ENCODE assay signal across 9 cellular contexts in genomic region chr7:155490697-155491628, GRCh38. TPM values are rescaled to one million over a fixed set of nuclear protein-coding genes. Genes with fewer than 3 reads are reported as not detected.
DNase-seq lines count a peak whose midpoint lies in the region; ATAC-seq and TF ChIP-seq lines count a peak whose summit lies in the region.
"Had no signal": no experiment of that assay in that cellular context is flagged by ENCODE, and none has a peak within 500 bp of the region (broad histone marks: within the 10 kb centered on the region; RNA-seq: fewer than 3 reads in every experiment).

No MANE protein-coding gene starts in this region.

- H3K27me3 Mint-ChIP-seq in MCF 10A (ENCODE audit: insufficient read depth, unreplicated experiment) (peaks cover 35% of the 10 kb centered on the region), WTC11 (ENCODE audit: low read depth) (peaks cover 81% of the 10 kb centered on the region)

- H3K27ac Mint-ChIP-seq in MCF 10A (ENCODE audit: low read depth, unreplicated experiment) (no peak overlapping the region), WTC11 (peak overlapping the region; percentile 36)

- no peak for TF ChIP-seq POLR2A in breast epithelium (IDR thresholded peaks at IDR 0.05)
- no peak for TF ChIP-seq POLR2A in prostate gland (IDR thresholded peaks at IDR 0.05)

- POLR2A ChIA-PET in MCF 10A (lab: Yijun Ruan, JAX): no interaction called here
- POLR2A ChIA-PET in WTC11 (lab: Charles Lee): interaction anchor here (0.7 kb wide), 1 partner anchor 429 kb away, joined by 4 read pairs; no protein-coding TSS in a partner anchor

- H3K36me3 Mint-ChIP-seq in MCF 10A (ENCODE audit: insufficient read depth, unreplicated experiment): no peaks in the 10 kb centered on the region
- H3K36me3 Mint-ChIP-seq in WTC11: no peaks in the 10 kb centered on the region

- H3K27ac ChIP-seq in breast epithelium (peak overlapping the region in 1 of 2 donors; percentile 26), heart right ventricle (peak overlapping the region in 7 of 10 donors; percentile 1 to 64 (median 25)), prostate gland (no peak overlapping the region)

- H3K9me3 ChIP-seq in breast epithelium (no peaks in the 10 kb centered on the region), heart right ventricle (no peaks in the 10 kb centered on the region), prostate gland (no peaks in the 10 kb centered on the region)

- CTCF ChIA-PET in MCF 10A (lab: Yijun Ruan, JAX) (no interaction called here), WTC11 (lab: Charles Lee) (interaction anchor here (0.7 to 1.0 kb wide), 2 partner anchors 18 to 460 kb away, joined by 3 to 4 read pairs; no protein-coding TSS in a partner anchor)

- intact Hi-C loops in breast epithelium (cut with DNase I; ENCODE audit: low total_unique reads): no loop called here
- intact Hi-C loops in MCF 10A (cut with micrococcal nuclease): no loop called here
- intact Hi-C loops in heart right ventricle (cut with DNase I): no loop called here
- intact Hi-C loops in prostate gland (cut with DNase I): no loop called here

- TF ChIP-seq CTCF in breast epithelium (IDR thresholded peaks at IDR 0.05): no peak
- no peak for TF ChIP-seq CTCF in MCF 10A (IDR thresholded peaks at IDR 0.05; ENCODE audit: unreplicated experiment)
- no peak for TF ChIP-seq CTCF in WTC11 (IDR thresholded peaks at IDR 0.05)
- TF ChIP-seq CTCF in heart right ventricle (IDR thresholded peaks at IDR 0.05): no peak
- no peak for TF ChIP-seq CTCF in prostate gland (IDR thresholded peaks at IDR 0.05)

- peaks cover 0 to 31% of the 10 kb centered on the region in 2 donors for H3K27me3 ChIP-seq in breast epithelium
- H3K27me3 ChIP-seq in heart right ventricle: peaks cover 0 to 93% (median 76%) of the 10 kb centered on the region in 7 donors
- peaks cover 9% of the 10 kb centered on the region for H3K27me3 ChIP-seq in prostate gland (replicated peaks; ENCODE audit: insufficient read depth)

- peak overlapping the region; percentile 33 to 69 (median 51) for H3K4me3 ChIP-seq in breast epithelium
- peak overlapping the region; percentile 18 to 51 (median 42) for H3K4me3 ChIP-seq in heart right ventricle
- H3K4me3 ChIP-seq in prostate gland: peak overlapping the region; percentile 15 to 16

- DNase-seq in breast epithelium (ENCODE audit: low spot score in 2 of 2) (no peak), MCF 10A (ENCODE audit: unreplicated experiment) (no peak), WTC11 (ENCODE audit: low spot score) (peak; percentile 81), heart right ventricle (peak; percentile 54 to 65), prostate gland (ENCODE audit: low spot score) (no peak), NCI-H748 (lab: John Stamatoyannopoulos, UW; ENCODE audit: unreplicated experiment) (no peak), HuH-7 (ENCODE audit: low spot score) (no peak)

- H3K4me3 Mint-ChIP-seq in MCF 10A (ENCODE audit: unreplicated experiment) (no peak overlapping the region), WTC11 (peak overlapping the region; percentile 83)

- peaks cover 0 to 6% of the 10 kb centered on the region in 2 donors for H3K4me1 ChIP-seq in breast epithelium
- H3K4me1 ChIP-seq in heart right ventricle: peaks cover 0 to 20% (median 9%) of the 10 kb centered on the region in 9 donors
- H3K4me1 ChIP-seq in prostate gland (replicated peaks): no peaks in the 10 kb centered on the region

- no TSS peak for BruUV-seq in MCF 10A (replicated peaks; lab: Mats Ljungman, UMichigan)

- no peaks in the 10 kb centered on the region for H3K4me1 Mint-ChIP-seq in MCF 10A (ENCODE audit: insufficient read depth, unreplicated experiment)
- H3K4me1 Mint-ChIP-seq in WTC11: peaks cover 41% of the 10 kb centered on the region

- H3K36me3 ChIP-seq in breast epithelium: no peaks in the 10 kb centered on the region
- no peaks in the 10 kb centered on the region for H3K36me3 ChIP-seq in heart right ventricle
- no peaks in the 10 kb centered on the region for H3K36me3 ChIP-seq in prostate gland

- H3K9me3 Mint-ChIP-seq in MCF 10A (ENCODE audit: unreplicated experiment) (no peaks in the 10 kb centered on the region), WTC11 (no peaks in the 10 kb centered on the region)

- ATAC-seq in HG02943 (IDR thresholded peaks at IDR 0.05; ENCODE audit: low read depth, unreplicated experiment): peak; percentile 95
- peak; percentile 88 for ATAC-seq in WTC11
- ATAC-seq in heart right ventricle: peak; percentile 72 to 88 (median 86)

- 17 to 22% methylated on average over 47 of the region's 47 CpGs for WGBS in heart right ventricle, 2 donors
- WGBS in prostate gland: 39% methylated on average over 47 of the region's 47 CpGs

TF ChIP-seq in WTC11, 78 proteins besides CTCF, POLR2A, EP300 and RAD21:
- no peak for TF ChIP-seq KAT7 (CRISPR knock-in tag; IDR thresholded peaks at IDR 0.05; ENCODE audit: borderline replicate concordance)
- TF ChIP-seq, protein P1, sequence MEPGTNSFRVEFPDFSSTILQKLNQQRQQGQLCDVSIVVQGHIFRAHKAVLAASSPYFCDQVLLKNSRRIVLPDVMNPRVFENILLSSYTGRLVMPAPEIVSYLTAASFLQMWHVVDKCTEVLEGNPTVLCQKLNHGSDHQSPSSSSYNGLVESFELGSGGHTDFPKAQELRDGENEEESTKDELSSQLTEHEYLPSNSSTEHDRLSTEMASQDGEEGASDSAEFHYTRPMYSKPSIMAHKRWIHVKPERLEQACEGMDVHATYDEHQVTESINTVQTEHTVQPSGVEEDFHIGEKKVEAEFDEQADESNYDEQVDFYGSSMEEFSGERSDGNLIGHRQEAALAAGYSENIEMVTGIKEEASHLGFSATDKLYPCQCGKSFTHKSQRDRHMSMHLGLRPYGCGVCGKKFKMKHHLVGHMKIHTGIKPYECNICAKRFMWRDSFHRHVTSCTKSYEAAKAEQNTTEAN (CRISPR knock-in tag; IDR thresholded peaks at IDR 0.05): no peak

RNA-seq across cellular contexts. Expression of gene EN2, which starts 33.0 kb away (rescaled TPM):
- total RNA-seq in breast epithelium: under 1 TPM in 2 of 3 donors, not detected in 1; 0.32 to 0.33 TPM
- total RNA-seq in MCF 10A (2022): not detected in 2 replicates
- total RNA-seq in WTC11 (2021): not detected in 3 replicates
- under 1 TPM in 2 of 10 donors, not detected in 8; 0.07 to 0.08 TPM for total RNA-seq in heart right ventricle
- under 1 TPM; 0.01 to 0.07 TPM for polyA plus RNA-seq in heart right ventricle
- total RNA-seq in prostate gland: under 1 TPM in 1 of 2 donors, not detected in 1; 0.45 TPM

RNA-seq across cellular contexts. Expression of gene CNPY1, which starts 55.4 kb away (rescaled TPM):
- total RNA-seq in breast epithelium (under 1 TPM in 1 of 3 donors, not detected in 2; 0.29 TPM), MCF 10A (2022) (not detected in 2 replicates), WTC11 (2021) (0.09 TPM in 2 of 3 replicates, not detected in the other), heart right ventricle (not detected), prostate gland (not detected)
- polyA plus RNA-seq in heart right ventricle: not detected
- polyA plus RNA-seq: adipose tissue had no signal

Comparison
In these comparisons a context has a peak if more than half of its experiments do, and no peak if none do; other contexts are left out.
1. DNase-seq: peak in WTC11 (single experiment) and heart right ventricle (2 of 2); none in breast epithelium (0 of 2), MCF 10A (single experiment), prostate gland (single experiment), NCI-H748 (single experiment) and HuH-7 (single experiment).
2. H3K27ac ChIP-seq: peak in heart right ventricle (7 of 10); none in prostate gland (0 of 2).
3. Peak in every context shown above with its lines, with median percentiles within 50 percentile points of each other: H3K4me3 ChIP-seq and ATAC-seq.